Comparison of ENCODE assay signal across 11 cellular contexts in genomic region chr4:94454405-94454804, GRCh38. TPM values are rescaled to one million over a fixed set of nuclear protein-coding genes. Genes with fewer than 3 reads are reported as not detected.
DNase-seq lines count a peak whose midpoint lies in the region; ATAC-seq and TF ChIP-seq lines count a peak whose summit lies in the region.
"Had no signal": no experiment of that assay in that cellular context is flagged by ENCODE, and none has a peak within 500 bp of the region (broad histone marks: within the 10 kb centered on the region; RNA-seq: fewer than 3 reads in every experiment).

No MANE protein-coding gene starts in this region.

- peaks cover 64% of the 10 kb centered on the region for H4K20me1 ChIP-seq in smooth muscle cell (ENCODE audit: low read depth)

- in situ Hi-C loops in astrocyte of the spinal cord (cut with HindIII; ENCODE audit: low sequenced_read_pairs): no loop called here

- H3K4me1 ChIP-seq in HUES48 (ENCODE audit: control insufficient read depth, insufficient read depth, low read length) (peaks cover 50% of the 10 kb centered on the region), iPS-20b (ENCODE audit: insufficient read depth, low read length) (peaks cover 39% of the 10 kb centered on the region), smooth muscle cell (ENCODE audit: low read depth) (peaks cover 57% of the 10 kb centered on the region)

- H3K9ac ChIP-seq in HUES48 (ENCODE audit: low read depth, low read length) (no peak overlapping the region), iPS-20b (ENCODE audit: low read depth, low read length) (no peak overlapping the region), smooth muscle cell (ENCODE audit: low read depth) (peak overlapping the region; percentile 91)

- H3K79me2 ChIP-seq in smooth muscle cell (ENCODE audit: low read depth): peaks cover 77% of the 10 kb centered on the region

- H3K9me3 ChIP-seq in HUES48 (ENCODE audit: control insufficient read depth, insufficient read depth, low read length) (no peaks in the 10 kb centered on the region), iPS-20b (ENCODE audit: insufficient read depth, low read depth, low read length) (no peaks in the 10 kb centered on the region), smooth muscle cell (replicated peaks; ENCODE audit: low read depth) (no peaks in the 10 kb centered on the region)

- H3K27ac ChIP-seq in HUES48 (ENCODE audit: low read depth, low read length): no peak overlapping the region
- no peak overlapping the region for H3K27ac ChIP-seq in iPS-20b (ENCODE audit: low read length)
- peak overlapping the region; percentile 77 for H3K27ac ChIP-seq in smooth muscle cell (ENCODE audit: low read depth)

- no peak overlapping the region for H2AFZ ChIP-seq in smooth muscle cell (ENCODE audit: low read depth)

- DNase-seq in astrocyte of the spinal cord (ENCODE audit: low read depth, low spot score): peak; percentile 46
- no peak for DNase-seq in smooth muscle cell (lab: John Stamatoyannopoulos, UW; ENCODE audit: unreplicated experiment)
- DNase-seq in cortex of kidney (lab: John Stamatoyannopoulos, UW): no peak
- DNase-seq in NCI-H2107 (lab: John Stamatoyannopoulos, UW): no peak
- no peak for DNase-seq in T-helper 2 cell
- DNase-seq: activated T-cell treated with anti-CD3 and anti-CD28 coated beads, Interleukin-2, amount 50 U/mL, for 72 hours; NCI-H1417; stimulated activated naive CD8-positive, alpha-beta T cell treated with anti-CD3 and anti-CD28 coated beads, Interleukin-15, amount 100 ng/mL, for 72 hours had no signal

- TF ChIP-seq CTCF in astrocyte of the spinal cord (IDR thresholded peaks at IDR 0.05; ENCODE audit: low read depth, low read length): no peak
- no peak for TF ChIP-seq CTCF in smooth muscle cell (IDR thresholded peaks at IDR 0.05; ENCODE audit: borderline replicate concordance, insufficient read depth, poor library complexity, severe bottlenecking)

- WGBS in smooth muscle cell (ENCODE audit: low lambda C conversion rate): 37% methylated on average over 2 of the region's 2 CpGs

- peaks cover 4% of the 10 kb centered on the region; the same call in 1 of the 2 replicates for H3K27me3 ChIP-seq in HUES48 (ENCODE audit: control insufficient read depth, insufficient read depth, low read length)
- peaks cover 14% of the 10 kb centered on the region for H3K27me3 ChIP-seq in iPS-20b (ENCODE audit: insufficient read depth, low read length)
- H3K27me3 ChIP-seq in smooth muscle cell (ENCODE audit: low read depth): no peaks in the 10 kb centered on the region

- no peak for ATAC-seq in GM18909 (IDR thresholded peaks at IDR 0.05; ENCODE audit: poor library complexity, unreplicated experiment)
- ATAC-seq: activated T-cell treated with anti-CD3 and anti-CD28 coated beads, Interleukin-2, amount 50 U/mL, for 72 hours; stimulated activated naive CD8-positive, alpha-beta T cell treated with anti-CD3 and anti-CD28 coated beads, Interleukin-15, amount 100 ng/mL, for 72 hours had no signal

- H3K4me3 ChIP-seq in HUES48 (ENCODE audit: low read depth, low read length) (peak overlapping the region; percentile 11; the same call in 1 of the 2 replicates), astrocyte of the spinal cord (ENCODE audit: low read depth, low read length) (peak overlapping the region; percentile 88), iPS-20b (ENCODE audit: low read length) (peak overlapping the region; percentile 7; the same call in 1 of the 2 replicates), smooth muscle cell (peak overlapping the region; percentile 87)

- H3K4me2 ChIP-seq in smooth muscle cell: peak overlapping the region; percentile 87

- peaks cover 16% of the 10 kb centered on the region for H3K36me3 ChIP-seq in HUES48 (ENCODE audit: control insufficient read depth, insufficient read depth, low read length)
- peaks cover 18% of the 10 kb centered on the region for H3K36me3 ChIP-seq in iPS-20b (ENCODE audit: insufficient read depth, low read depth, low read length)
- peaks cover 9% of the 10 kb centered on the region for H3K36me3 ChIP-seq in smooth muscle cell (ENCODE audit: low read depth)

- peaks cover 4% of the 10 kb centered on the region for H3F3A ChIP-seq in smooth muscle cell (ENCODE audit: low read depth)

RNA-seq across cellular contexts. Expression of gene PDLIM5, which starts 2.7 kb away (rescaled TPM):
- 150 and 182 TPM in 2 replicates for total RNA-seq in smooth muscle cell
- 129 and 144 TPM in 2 replicates for polyA plus RNA-seq in smooth muscle cell

Comparison
In these comparisons a context has a peak if more than half of its experiments do, and no peak if none do; other contexts are left out.
1. H3K4me3 ChIP-seq: peak in every context shown above with its lines; median percentile 88 in astrocyte of the spinal cord; 87 in smooth muscle cell; 11 in HUES48; 7 in iPS-20b.